Comparison of ENCODE assay signal across 33 cellular contexts in genomic region chr5:62263401-62263800, GRCh38.
"Had no signal": no experiment of that assay in that cellular context is flagged by ENCODE, and none has a peak within 500 bp of the region (broad histone marks: within the 10 kb centered on the region; RNA-seq: fewer than 3 reads in every experiment).

No MANE protein-coding gene starts in this region.

- H3K36me3 Mint-ChIP-seq: activated CD4-positive, alpha-beta memory T cell treated with anti-CD3 and anti-CD28 coated beads for 36 hours had no signal

- H3K27me3 Mint-ChIP-seq: activated CD4-positive, alpha-beta memory T cell treated with anti-CD3 and anti-CD28 coated beads for 36 hours; activated CD4-positive, alpha-beta T cell treated with anti-CD3 and anti-CD28 coated beads for 36 hours; activated CD4-positive, alpha-beta T cell treated with anti-CD3 and anti-CD28 coated beads, Interleukin-2, amount 10 ng/mL, durations not matched to agents 24 days and 14 days; activated CD8-positive, alpha-beta memory T cell treated with anti-CD3 and anti-CD28 coated beads, Interleukin-2, amount 10 ng/mL, durations not matched to agents 7 days and 5 days; activated naive CD8-positive, alpha-beta T cell; activated T-cell treated with anti-CD3 and anti-CD28 coated beads, Interleukin-2, amount 50 U/mL, for 24 hours; central memory CD8-positive, alpha-beta T cell; dendritic cell treated with granulocyte-macrophage colony-stimulating factor and Interleukin-4, amounts not matched to agents 40 ng/mL and 50 ng/mL, for 4 days; T-helper 17 cell had no signal

- H3K4me3 Mint-ChIP-seq: activated CD4-positive, alpha-beta memory T cell treated with anti-CD3 and anti-CD28 coated beads for 36 hours; activated CD4-positive, alpha-beta T cell treated with anti-CD3 and anti-CD28 coated beads for 36 hours; activated CD4-positive, alpha-beta T cell treated with anti-CD3 and anti-CD28 coated beads, Interleukin-2, amount 10 ng/mL, durations not matched to agents 24 days and 14 days; activated CD8-positive, alpha-beta memory T cell treated with anti-CD3 and anti-CD28 coated beads, Interleukin-2, amount 10 ng/mL, durations not matched to agents 7 days and 5 days; activated CD8-positive, alpha-beta T cell treated with anti-CD3 and anti-CD28 coated beads, Interleukin-2, amount 10 ng/mL, durations not matched to agents 7 days and 5 days; activated naive CD8-positive, alpha-beta T cell; activated T-cell treated with anti-CD3 and anti-CD28 coated beads, Interleukin-2, amount 50 U/mL, for 24 hours; activated T-cell treated with anti-CD3 and anti-CD28 coated beads, Interleukin-2, amount 50 U/mL, for 72 hours; activated T-helper 17 cell treated with anti-CD3 and anti-CD28 coated beads, Interleukin-2, amount 50 U/mL, for 72 hours; central memory CD8-positive, alpha-beta T cell; dendritic cell treated with granulocyte-macrophage colony-stimulating factor and Interleukin-4, amounts not matched to agents 40 ng/mL and 50 ng/mL, for 4 days; endodermal cell; T-helper 17 cell had no signal

- H3K36me3 ChIP-seq: brain microvascular endothelial cell had no signal

- FAIRE-seq: astrocyte, bronchial epithelial cell, frontal cortex had no signal

- DNase-seq: activated CD4-positive, alpha-beta memory T cell treated with anti-CD3 and anti-CD28 coated beads for 36 hours; activated CD4-positive, alpha-beta T cell treated with anti-CD3 and anti-CD28 coated beads for 36 hours; activated CD4-positive, alpha-beta T cell treated with anti-CD3 and anti-CD28 coated beads, Interleukin-2, amount 10 ng/mL, durations not matched to agents 24 days and 14 days; activated CD4-positive, CD25-positive, alpha-beta regulatory T cell; activated CD4-positive, CD25-positive, alpha-beta regulatory T cell treated with anti-CD3 and anti-CD28 coated beads, Interleukin-2, amount 50 U/mL, for 72 hours; activated CD8-positive, alpha-beta memory T cell treated with anti-CD3 and anti-CD28 coated beads, Interleukin-2, amount 10 ng/mL, durations not matched to agents 7 days and 5 days; activated CD8-positive, alpha-beta memory T cell treated with anti-CD3 and anti-CD28 coated beads, Interleukin-2, amount 50 U/mL, for 48 hours; activated CD8-positive, alpha-beta T cell treated with anti-CD3 and anti-CD28 coated beads, Interleukin-2, amount 10 ng/mL, durations not matched to agents 7 days and 5 days; activated effector memory CD4-positive, alpha-beta T cell treated with Interleukin-2 at 50 U/mL for 16 hours; activated gamma-delta T cell treated with Interleukin-2 at 50 U/mL for 16 hours; activated naive CD4-positive, alpha-beta T cell treated with anti-CD3 and anti-CD28 coated beads, Interleukin-2, amount 50 U/mL, for 16 hours; activated naive CD4-positive, alpha-beta T cell treated with Interleukin-2 at 50 U/mL for 16 hours; activated T-cell treated with anti-CD3 and anti-CD28 coated beads for 4 hours; activated T-cell treated with anti-CD3 and anti-CD28 coated beads, Interleukin-2, amount 50 U/mL, for 24 hours; activated T-cell treated with anti-CD3 and anti-CD28 coated beads, Interleukin-2, amount 50 U/mL, for 72 hours; amniotic stem cell; anterior cingulate cortex; brain microvascular endothelial cell; dorsolateral prefrontal cortex; effector memory CD4-positive, alpha-beta T cell; endodermal cell; foreskin fibroblast; head of caudate nucleus; T-helper 17 cell had no signal

- H3K9me3 Mint-ChIP-seq: activated CD4-positive, alpha-beta memory T cell treated with anti-CD3 and anti-CD28 coated beads for 36 hours; activated T-cell treated with anti-CD3 and anti-CD28 coated beads, Interleukin-2, amount 50 U/mL, for 24 hours; central memory CD8-positive, alpha-beta T cell; dendritic cell treated with granulocyte-macrophage colony-stimulating factor and Interleukin-4, amounts not matched to agents 40 ng/mL and 50 ng/mL, for 4 days; endodermal cell had no signal

- H3K4me3 ChIP-seq: coronary artery, dorsolateral prefrontal cortex had no signal

- H3K27ac Mint-ChIP-seq: activated CD4-positive, alpha-beta memory T cell treated with anti-CD3 and anti-CD28 coated beads for 36 hours; activated CD4-positive, alpha-beta T cell treated with anti-CD3 and anti-CD28 coated beads for 36 hours; activated CD4-positive, alpha-beta T cell treated with anti-CD3 and anti-CD28 coated beads, Interleukin-2, amount 10 ng/mL, durations not matched to agents 24 days and 14 days; activated CD8-positive, alpha-beta memory T cell treated with anti-CD3 and anti-CD28 coated beads, Interleukin-2, amount 10 ng/mL, durations not matched to agents 7 days and 5 days; activated CD8-positive, alpha-beta T cell treated with anti-CD3 and anti-CD28 coated beads, Interleukin-2, amount 10 ng/mL, durations not matched to agents 7 days and 5 days; activated naive CD8-positive, alpha-beta T cell; activated T-cell treated with anti-CD3 and anti-CD28 coated beads, Interleukin-2, amount 50 U/mL, for 24 hours; activated T-cell treated with anti-CD3 and anti-CD28 coated beads, Interleukin-2, amount 50 U/mL, for 72 hours; activated T-helper 17 cell treated with anti-CD3 and anti-CD28 coated beads, Interleukin-2, amount 50 U/mL, for 72 hours; dendritic cell treated with granulocyte-macrophage colony-stimulating factor and Interleukin-4, amounts not matched to agents 40 ng/mL and 50 ng/mL, for 4 days; endodermal cell; T-helper 17 cell had no signal

- ATAC-seq: activated CD4-positive, alpha-beta T cell treated with anti-CD3 and anti-CD28 coated beads for 36 hours; activated CD8-positive, alpha-beta memory T cell treated with anti-CD3 and anti-CD28 coated beads, Interleukin-2, amount 10 ng/mL, durations not matched to agents 7 days and 5 days; activated CD8-positive, alpha-beta T cell treated with anti-CD3 and anti-CD28 coated beads, Interleukin-2, amount 10 ng/mL, durations not matched to agents 7 days and 5 days; activated T-cell treated with anti-CD3 and anti-CD28 coated beads, Interleukin-2, amount 50 U/mL, for 72 hours; activated T-helper 17 cell treated with anti-CD3 and anti-CD28 coated beads, Interleukin-2, amount 50 U/mL, for 72 hours; esophagus mucosa; T-helper 17 cell had no signal

- H3K4me1 Mint-ChIP-seq: endodermal cell had no signal

- H3K27me3 ChIP-seq: brain microvascular endothelial cell, dorsolateral prefrontal cortex had no signal

- H3K27ac ChIP-seq: brain microvascular endothelial cell, coronary artery, dorsolateral prefrontal cortex had no signal
